ENCODE assay signal across 1 cellular context in genomic region chr9:9752722-9753121, GRCh38.
TF ChIP-seq lines count a peak whose summit lies in the region.

No MANE protein-coding gene starts in this region.

TF ChIP-seq in SK-N-SH, 30 proteins besides CTCF, POLR2A, EP300 and RAD21 (continued from another document):
- no peak for TF ChIP-seq REST (IDR thresholded peaks at IDR 0.05; ENCODE audit: low read depth, low read length)
- TF ChIP-seq USF2 (IDR thresholded peaks at IDR 0.05; ENCODE audit: borderline replicate concordance, low read depth, low read length): no peak
- no peak for TF ChIP-seq SIN3A (IDR thresholded peaks at IDR 0.05; ENCODE audit: borderline replicate concordance, low read depth, low read length)
- TF ChIP-seq NFIC (IDR thresholded peaks at IDR 0.05; ENCODE audit: borderline replicate concordance): no peak
- TF ChIP-seq GATA2 (CRISPR knock-in tag; IDR thresholded peaks at IDR 0.05): no peak
- no peak for TF ChIP-seq MXI1 (IDR thresholded peaks at IDR 0.05; ENCODE audit: low read depth, low read length)
